ENCODE assay signal across 8 cellular contexts in genomic region chr6:28135393-28135792, GRCh38. TPM values are rescaled to one million over a fixed set of nuclear protein-coding genes. Genes with fewer than 3 reads are reported as not detected.
A peak's percentile ranks its signal among the peaks of the same experiment; 100 is the strongest.
DNase-seq lines count a peak whose midpoint lies in the region; ATAC-seq and TF ChIP-seq lines count a peak whose summit lies in the region.

No MANE protein-coding gene starts in this region.

- 0 out of 2 replicates have a peak overlapping the region, but pooled peaks have one; percentile 87 for H3K9ac ChIP-seq in PC-3 (ENCODE audit: low read length)
- H3K9ac ChIP-seq in fibroblast of lung (ENCODE audit: insufficient read depth, low read length) = no peak overlapping the region

- ATAC-seq in PC-3 (no peak), HG03521 (IDR thresholded peaks at IDR 0.05; ENCODE audit: unreplicated experiment) (no peak), mucosa of descending colon (no peak), HG03469 (IDR thresholded peaks at IDR 0.05; ENCODE audit: unreplicated experiment) (no peak)

- TF ChIP-seq CTCF in PC-3 (conservative IDR thresholded peaks at IDR 0.05; ENCODE audit: low read depth, low read length) (no peak), fibroblast of lung (conservative IDR thresholded peaks at IDR 0.05 in 1 of 2, IDR thresholded peaks at IDR 0.05 in 1 of 2; ENCODE audit: low read depth in 1 of 2, low read length in 2 of 2) (no peak), suprapubic skin (IDR thresholded peaks at IDR 0.05) (no peak), mucosa of descending colon (IDR thresholded peaks at IDR 0.05) (no peak)

- H3K27me3 ChIP-seq in PC-3 (ENCODE audit: low read length) (no peaks in the 10 kb centered on the region), fibroblast of lung (ENCODE audit: control insufficient read depth, insufficient read depth, low read length) (no peaks in the 10 kb centered on the region), suprapubic skin (no peaks in the 10 kb centered on the region)

- H3F3A ChIP-seq in PC-3 (ENCODE audit: low read length, unreplicated experiment) = no peaks in the 10 kb centered on the region

- peaks cover 69% of the 10 kb centered on the region for H3K4me1 Mint-ChIP-seq in activated naive CD4-positive, alpha-beta T cell treated with anti-CD3 and anti-CD28 coated beads, Interleukin-2, amount 50 U/mL, for 24 hours

- H3K4me3 ChIP-seq in PC-3 (ENCODE audit: low read length) (peak overlapping the region; percentile 91), fibroblast of lung (replicated peaks in 1 of 4; ENCODE audit: control extremely low read depth in 1 of 4, insufficient read depth in 1 of 4, low read depth in 3 of 4, low read length in 4 of 4) (peak overlapping the region; percentile 81 to 100 (median 82)), suprapubic skin (peak overlapping the region; percentile 63), mucosa of descending colon (no peak overlapping the region)

- DNase-seq in activated naive CD4-positive, alpha-beta T cell (lab: John Stamatoyannopoulos, UW) = no peak
- DNase-seq in PC-3 (no peak), fibroblast of lung (ENCODE audit: low read depth in 2 of 2) (no peak), suprapubic skin (ENCODE audit: low spot score in 2 of 2) (no peak), mucosa of descending colon (no peak)

- H3K9me3 ChIP-seq in PC-3 (ENCODE audit: low read length) (no peaks in the 10 kb centered on the region), fibroblast of lung (ENCODE audit: control insufficient read depth, insufficient read depth, low read depth, low read length) (no peaks in the 10 kb centered on the region), suprapubic skin (no peaks in the 10 kb centered on the region), mucosa of descending colon (no peaks in the 10 kb centered on the region)

- H3K79me2 ChIP-seq in PC-3 (ENCODE audit: low read length) (peaks cover 19% of the 10 kb centered on the region), fibroblast of lung (ENCODE audit: control insufficient read depth, insufficient read depth, low read length) (peaks cover 39% of the 10 kb centered on the region)

- TF ChIP-seq POLR2A in suprapubic skin (IDR thresholded peaks at IDR 0.05) = no peak

- H4K20me1 ChIP-seq in PC-3 (ENCODE audit: low read length) (no peaks in the 10 kb centered on the region), fibroblast of lung (ENCODE audit: control insufficient read depth, extremely low read depth, insufficient read depth, low read length) (no peaks in the 10 kb centered on the region)

- no peaks in the 10 kb centered on the region for H3K9me2 ChIP-seq in PC-3 (replicated peaks; ENCODE audit: low read length)

- POLR2A ChIA-PET in PC-3 (lab: Charles Lee; ENCODE audit: unreplicated experiment) = no interaction called here

- H3K4me3 Mint-ChIP-seq in activated naive CD4-positive, alpha-beta T cell treated with anti-CD3 and anti-CD28 coated beads, Interleukin-2, amount 50 U/mL, for 24 hours = peak overlapping the region; percentile 99

- no peaks in the 10 kb centered on the region for H3K36me3 ChIP-seq in PC-3 (ENCODE audit: low read depth, low read length)
- H3K36me3 ChIP-seq in fibroblast of lung (ENCODE audit: control insufficient read depth, insufficient read depth, low read length) = no peaks in the 10 kb centered on the region
- peaks cover 2% of the 10 kb centered on the region for H3K36me3 ChIP-seq in suprapubic skin
- no peaks in the 10 kb centered on the region for H3K36me3 ChIP-seq in mucosa of descending colon (ENCODE audit: low read depth)

- H3K27ac ChIP-seq in PC-3 (ENCODE audit: low read length) (no peak overlapping the region), fibroblast of lung (ENCODE audit: insufficient read depth, low read length) (no peak overlapping the region), suprapubic skin (no peak overlapping the region)

- peak overlapping the region; percentile 95 for H3K4me2 ChIP-seq in PC-3 (ENCODE audit: low read length)
- H3K4me2 ChIP-seq in fibroblast of lung (ENCODE audit: extremely low read depth, insufficient read depth, low read length) = peak overlapping the region; percentile 77

- no peaks in the 10 kb centered on the region for H3K27me3 Mint-ChIP-seq in activated naive CD4-positive, alpha-beta T cell treated with anti-CD3 and anti-CD28 coated beads, Interleukin-2, amount 50 U/mL, for 24 hours

- no peak for TF ChIP-seq EP300 in suprapubic skin (IDR thresholded peaks at IDR 0.05)

- CTCF ChIA-PET in PC-3 (lab: Charles Lee) = no interaction called here

- no TSS peak for BruUV-seq in PC-3 (replicated peaks; lab: Mats Ljungman, UMichigan)

- WGBS in suprapubic skin = 26% methylated on average over 3 of the region's 3 CpGs

- intact Hi-C loops in PC-3 (cut with micrococcal nuclease) (loop anchor here (5.0 to 10.0 kb wide), 3 partner anchors 202 to 449 kb away; partner anchors contain the start of gene ZSCAN31), mucosa of descending colon (cut with DNase I, micrococcal nuclease) (loop anchor here (10.0 kb wide), 1 partner anchor 219 kb away; no protein-coding TSS in a partner anchor)

- H2AFZ ChIP-seq in PC-3 (ENCODE audit: low read length) (no peak overlapping the region), fibroblast of lung (ENCODE audit: low read length) (no peak overlapping the region)

- H3K36me3 Mint-ChIP-seq in activated naive CD4-positive, alpha-beta T cell treated with anti-CD3 and anti-CD28 coated beads, Interleukin-2, amount 50 U/mL, for 24 hours = peaks cover 16% of the 10 kb centered on the region

- no peaks in the 10 kb centered on the region for H3K9me3 Mint-ChIP-seq in activated naive CD4-positive, alpha-beta T cell treated with anti-CD3 and anti-CD28 coated beads, Interleukin-2, amount 50 U/mL, for 24 hours

- peaks cover 14% of the 10 kb centered on the region for H3K4me1 ChIP-seq in PC-3 (ENCODE audit: insufficient read depth, low read length)
- peaks cover 4% of the 10 kb centered on the region for H3K4me1 ChIP-seq in fibroblast of lung (ENCODE audit: control insufficient read depth, extremely low read depth, insufficient read depth, low read length)
- H3K4me1 ChIP-seq in suprapubic skin = peaks cover 26% of the 10 kb centered on the region
- H3K4me1 ChIP-seq in mucosa of descending colon (ENCODE audit: low read depth) = peaks cover 10% of the 10 kb centered on the region

- peak overlapping the region; percentile 99 for H3K27ac Mint-ChIP-seq in activated naive CD4-positive, alpha-beta T cell treated with anti-CD3 and anti-CD28 coated beads, Interleukin-2, amount 50 U/mL, for 24 hours

RNA-seq across cellular contexts. Expression of gene ZKSCAN8, which starts 6.3 kb away (rescaled TPM):
- total RNA-seq in PC-3 (2014; rRNA removed) (10.3 and 12.0 TPM in 2 replicates), fibroblast of lung (16.2 and 21.6 TPM in 2 replicates), suprapubic skin (10 to 100 TPM in 3 of 4 donors, 1 to 10 TPM in 1; 7.6 to 23.0 (median 14.2) TPM), mucosa of descending colon (10 to 100 TPM; 11.6 to 26.7 (median 16.6) TPM)
- 10.2 and 13.4 TPM in 2 replicates for polyA plus RNA-seq in fibroblast of lung
- polyA plus RNA-seq in fibroblast of lung (2012) = 4.3 and 8.6 TPM in 2 replicates
- polyA minus RNA-seq in fibroblast of lung (ENCODE audit: low replicate concordance) = 17.6 and 21.8 TPM in 2 replicates

RNA-seq across cellular contexts. Expression of gene ZSCAN16, which starts 11.0 kb away (rescaled TPM):
- total RNA-seq in PC-3 (2014; rRNA removed) = 4.5 and 8.1 TPM in 2 replicates
- total RNA-seq in fibroblast of lung = 5.9 and 6.6 TPM in 2 replicates
- polyA plus RNA-seq in fibroblast of lung = 2.0 and 2.7 TPM in 2 replicates
- 1.9 and 2.7 TPM in 2 replicates for polyA plus RNA-seq in fibroblast of lung (2012)
- 0.93 TPM in 1 of 2 replicates, not detected in the other for polyA minus RNA-seq in fibroblast of lung (ENCODE audit: low replicate concordance)
- total RNA-seq in suprapubic skin = 1 to 10 TPM; 2.4 to 7.6 (median 4.2) TPM
- 1 to 10 TPM; 7.4 to 9.5 (median 8.3) TPM for total RNA-seq in mucosa of descending colon

RNA-seq across cellular contexts. Expression of gene ZNF165, which starts 55.0 kb away (rescaled TPM):
- 8.9 and 12.1 TPM in 2 replicates for total RNA-seq in PC-3 (2014; rRNA removed)
- total RNA-seq in fibroblast of lung = 0.33 and 0.51 TPM in 2 replicates
- polyA plus RNA-seq in fibroblast of lung = 0.14 and 0.23 TPM in 2 replicates
- 0.15 and 0.23 TPM in 2 replicates for polyA plus RNA-seq in fibroblast of lung (2012)
- polyA minus RNA-seq in fibroblast of lung (ENCODE audit: low replicate concordance) = not detected in 2 replicates
- total RNA-seq in suprapubic skin = 1 to 10 TPM in 3 of 4 donors, under 1 TPM in 1; 0.64 to 2.4 (median 2.0) TPM
- total RNA-seq in mucosa of descending colon = 1 to 10 TPM; 3.9 to 7.1 (median 4.0) TPM
